ENCODE assay signal across 22 cellular contexts in the genomic region with DNA sequence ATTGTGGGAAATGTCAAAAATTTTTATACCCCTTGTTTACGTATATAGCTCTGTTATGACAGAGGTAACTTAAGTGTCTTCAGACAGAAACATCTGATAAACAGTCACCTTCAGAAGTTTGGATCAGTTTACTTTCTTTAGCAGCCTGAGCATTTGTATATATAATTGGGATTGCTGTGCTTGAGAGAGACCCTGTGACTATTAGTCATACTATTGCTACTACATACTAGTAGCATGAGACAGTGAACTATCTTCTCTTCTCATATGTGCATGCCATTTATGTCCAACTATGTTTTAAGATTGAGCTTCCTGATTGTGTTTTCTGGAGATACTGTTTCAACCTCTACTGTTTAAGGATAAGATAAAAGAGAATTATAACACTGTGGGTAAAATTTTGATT.
A peak's percentile ranks its signal among the peaks of the same experiment; 100 is the strongest.
DNase-seq lines count a peak whose midpoint lies in the region; ATAC-seq and TF ChIP-seq lines count a peak whose summit lies in the region.
"Had no signal": no experiment of that assay in that cellular context is flagged by ENCODE, and none has a peak within 500 bp of the region (broad histone marks: within the 10 kb centered on the region; RNA-seq: fewer than 3 reads in every experiment).

No MANE protein-coding gene starts in this region.

- no peak overlapping the region for H3K4me3 Mint-ChIP-seq in activated T-cell treated with anti-CD3 and anti-CD28 coated beads, Interleukin-2, amount 50 U/mL, for 72 hours
- H3K4me3 Mint-ChIP-seq: CD14-positive monocyte; CD4-positive, alpha-beta memory T cell; IgD-negative memory B cell had no signal

- DNase-seq in HCEC 1CT (peak; percentile 89), choroid plexus epithelial cell (ENCODE audit: low read depth) (peak; percentile 4), foreskin keratinocyte (peak in 1 of 2 donors; percentile 6), renal cortical epithelial cell (ENCODE audit: low read depth) (peak; percentile 15), right atrium auricular region (ENCODE audit: low spot score) (no peak)
- no peak for DNase-seq in activated T-cell treated with anti-CD3 and anti-CD28 coated beads, Interleukin-2, amount 50 U/mL, for 72 hours
- DNase-seq: 8988T; CD4-positive, alpha-beta memory T cell; COR-L47; DMS 273 treated with DMSO at 0.1 percent for 48 hours; DMS53; DND-41; EL; GOT3; H7 had no signal

- no peak overlapping the region for H3K27ac ChIP-seq in foreskin keratinocyte
- H3K27ac ChIP-seq in right atrium auricular region, result no peak overlapping the region
- H3K27ac ChIP-seq: BLaER1, HL-60 had no signal

- H3K36me3 Mint-ChIP-seq in activated T-cell treated with anti-CD3 and anti-CD28 coated beads, Interleukin-2, amount 50 U/mL, for 72 hours (ENCODE audit: insufficient read depth in 2 of 2), result no peaks in the 10 kb centered on the region
- H3K36me3 Mint-ChIP-seq: CD14-positive monocyte; CD4-positive, alpha-beta memory T cell had no signal

- peak; percentile 29 for ATAC-seq in foreskin keratinocyte
- no peak for ATAC-seq in activated CD4-positive, CD25-positive, alpha-beta regulatory T cell treated with anti-CD3 and anti-CD28 coated beads, Interleukin-2, amount 50 U/mL, for 24 hours
- no peak for ATAC-seq in activated T-cell treated with anti-CD3 and anti-CD28 coated beads, Interleukin-2, amount 50 U/mL, for 72 hours (replicated peaks in 1 of 2)
- no peak for ATAC-seq in HG02852 (IDR thresholded peaks at IDR 0.05; ENCODE audit: unreplicated experiment)
- ATAC-seq: GM12878 had no signal

- no peak for TF ChIP-seq CTCF in choroid plexus epithelial cell (conservative IDR thresholded peaks at IDR 0.05; ENCODE audit: low read depth, low read length)
- TF ChIP-seq CTCF in foreskin keratinocyte (conservative IDR thresholded peaks at IDR 0.05), result no peak
- TF ChIP-seq CTCF in right atrium auricular region (IDR thresholded peaks at IDR 0.05), result no peak

- H3K4me1 ChIP-seq in foreskin keratinocyte, result no peaks in the 10 kb centered on the region
- no peaks in the 10 kb centered on the region for H3K4me1 ChIP-seq in right atrium auricular region
- H3K4me1 ChIP-seq: BLaER1 had no signal

- H3K9me3 ChIP-seq in right atrium auricular region, result no peaks in the 10 kb centered on the region
- H3K9me3 ChIP-seq: BLaER1 had no signal

- H3K4me3 ChIP-seq in choroid plexus epithelial cell (ENCODE audit: low read depth, low read length) (no peak overlapping the region), right atrium auricular region (no peak overlapping the region)
- H3K4me3 ChIP-seq: BLaER1, GM12878 had no signal

- H3K27ac Mint-ChIP-seq in activated T-cell treated with anti-CD3 and anti-CD28 coated beads, Interleukin-2, amount 50 U/mL, for 72 hours, result no peak overlapping the region
- H3K27ac Mint-ChIP-seq: CD14-positive monocyte; CD4-positive, alpha-beta memory T cell; IgD-negative memory B cell had no signal

- peaks cover 16% of the 10 kb centered on the region for H3K27me3 Mint-ChIP-seq in activated T-cell treated with anti-CD3 and anti-CD28 coated beads, Interleukin-2, amount 50 U/mL, for 72 hours (ENCODE audit: low read depth)

- no peaks in the 10 kb centered on the region for H3K9me3 Mint-ChIP-seq in activated T-cell treated with anti-CD3 and anti-CD28 coated beads, Interleukin-2, amount 50 U/mL, for 72 hours

- H3K36me3 ChIP-seq in right atrium auricular region, result no peaks in the 10 kb centered on the region
- H3K36me3 ChIP-seq: BLaER1 had no signal

- H3K4me1 Mint-ChIP-seq in activated T-cell treated with anti-CD3 and anti-CD28 coated beads, Interleukin-2, amount 50 U/mL, for 72 hours (ENCODE audit: low read depth), result peaks cover 5% of the 10 kb centered on the region

- peaks cover 5% of the 10 kb centered on the region for H3K27me3 ChIP-seq in foreskin keratinocyte
- H3K27me3 ChIP-seq in right atrium auricular region, result no peaks in the 10 kb centered on the region
- H3K27me3 ChIP-seq: BLaER1 had no signal

Comparison
In these comparisons a context has a peak if more than half of its experiments do, and no peak if none do; other contexts are left out.
1. DNase-seq: peak in HCEC 1CT (single experiment), choroid plexus epithelial cell (single experiment) and renal cortical epithelial cell (single experiment); none in right atrium auricular region (single experiment) and activated T-cell treated with anti-CD3 and anti-CD28 coated beads, Interleukin-2, amount 50 U/mL, for 72 hours (0 of 2).